In genomic region chr4:153259679-153260078, GRCh38 we compare ENCODE assay signal across 26 cellular contexts. TPM values are rescaled to one million over a fixed set of nuclear protein-coding genes. Genes with fewer than 3 reads are reported as not detected.
A peak's percentile ranks its signal among the peaks of the same experiment; 100 is the strongest.
DNase-seq lines count a peak whose midpoint lies in the region; ATAC-seq and TF ChIP-seq lines count a peak whose summit lies in the region.
"Had no signal": no experiment of that assay in that cellular context is flagged by ENCODE, and none has a peak within 500 bp of the region (broad histone marks: within the 10 kb centered on the region; RNA-seq: fewer than 3 reads in every experiment).

No MANE protein-coding gene starts in this region.

- H3K9me3 Mint-ChIP-seq in activated T-helper 17 cell treated with anti-CD3 and anti-CD28 coated beads, Interleukin-2, amount 50 U/mL, for 72 hours, result no peaks in the 10 kb centered on the region

- WGBS in SK-N-SH (ENCODE audit: low lambda C conversion rate), result 23% methylated on average over 4 of the region's 4 CpGs

- no peaks in the 10 kb centered on the region for H4K20me1 ChIP-seq in SK-N-SH (ENCODE audit: insufficient read depth)

- TF ChIP-seq EP300 in SK-N-SH (IDR thresholded peaks at IDR 0.05; ENCODE audit: borderline replicate concordance in 1 of 2, low read depth in 1 of 2, low read length in 1 of 2), result no peak

- H3K4me1 Mint-ChIP-seq in activated T-helper 17 cell treated with anti-CD3 and anti-CD28 coated beads, Interleukin-2, amount 50 U/mL, for 72 hours, result no peaks in the 10 kb centered on the region
- H3K4me1 Mint-ChIP-seq: activated CD4-positive, alpha-beta T cell treated with anti-CD3 and anti-CD28 coated beads for 36 hours; CD4-positive, alpha-beta memory T cell had no signal

- H3K27ac Mint-ChIP-seq in activated T-helper 17 cell treated with anti-CD3 and anti-CD28 coated beads, Interleukin-2, amount 50 U/mL, for 72 hours, result no peak overlapping the region
- H3K27ac Mint-ChIP-seq: activated CD4-positive, alpha-beta T cell treated with anti-CD3 and anti-CD28 coated beads for 36 hours; activated CD8-positive, alpha-beta T cell treated with anti-CD3 and anti-CD28 coated beads, Interleukin-2, amount 10 ng/mL, durations not matched to agents 7 days and 5 days; CD4-positive, alpha-beta memory T cell had no signal

- DNase-seq in SK-N-SH, result no peak
- DNase-seq in dorsolateral prefrontal cortex, result no peak
- no peak for DNase-seq in putamen (ENCODE audit: low spot score)
- no peak for DNase-seq in hypothalamus (lab: John Stamatoyannopoulos, UW)
- DNase-seq: 8988T; activated CD4-positive, alpha-beta T cell treated with anti-CD3 and anti-CD28 coated beads for 36 hours; activated effector memory CD4-positive, alpha-beta T cell treated with anti-CD3 and anti-CD28 coated beads, Interleukin-2, amount 50 U/mL, for 16 hours; activated T-cell treated with anti-CD3 and anti-CD28 coated beads for 4 hours; CD4-positive, alpha-beta memory T cell; cerebellar nuclear complex; head of caudate nucleus; left cardiac atrium; NCI-H1105 treated with DMSO at 0.1 percent for 48 hours; NCI-H1930; NCI-H69; sigmoid colon; stimulated activated naive CD4-positive, alpha-beta T cell; testis had no signal

- H3K9me3 ChIP-seq in SK-N-SH, result no peaks in the 10 kb centered on the region
- H3K9me3 ChIP-seq: prostate gland, testis had no signal

- H3K36me3 ChIP-seq in SK-N-SH (replicated peaks in 1 of 2; ENCODE audit: control insufficient read depth in 1 of 2, insufficient read depth in 2 of 2, low read length in 1 of 2), result no peaks in the 10 kb centered on the region
- H3K36me3 ChIP-seq: prostate gland, sigmoid colon had no signal

- no peak for TF ChIP-seq RAD21 in SK-N-SH (IDR thresholded peaks at IDR 0.05; ENCODE audit: low read length)

- peaks cover 51% of the 10 kb centered on the region for H3K79me2 ChIP-seq in SK-N-SH (ENCODE audit: insufficient read depth)

- POLR2A ChIA-PET in SK-N-SH (lab: Yijun Ruan, JAX), result no interaction called here

- CTCF ChIA-PET in SK-N-SH (lab: Yijun Ruan, JAX), result interaction anchor here (0.9 to 2.2 kb wide), 3 partner anchors 37 to 117 kb away, joined by 3 to 6 read pairs (median 4); no protein-coding TSS in a partner anchor

- peak overlapping the region; percentile 27; the same call in 1 of the 2 replicates for H3K9ac ChIP-seq in SK-N-SH

- TF ChIP-seq CTCF in SK-N-SH (IDR thresholded peaks at IDR 0.05), result no peak
- TF ChIP-seq CTCF in dorsolateral prefrontal cortex (IDR thresholded peaks at IDR 0.05 in 54 of 56, conservative IDR thresholded peaks at IDR 0.05 in 2 of 56; ENCODE audit: low read depth in 1 of 56, partially characterized antibody in 56 of 56), result peak in 1 of 56 donors; percentile 4

- no peaks in the 10 kb centered on the region for H3K9me2 ChIP-seq in SK-N-SH

- no peaks in the 10 kb centered on the region for H3K36me3 Mint-ChIP-seq in activated T-helper 17 cell treated with anti-CD3 and anti-CD28 coated beads, Interleukin-2, amount 50 U/mL, for 72 hours (ENCODE audit: low read depth)

- intact Hi-C loops in dorsolateral prefrontal cortex (cut with DNase I), result loop anchor here in 1 of 2 donors (5.0 kb wide), 1 partner anchor 42 kb away; no protein-coding TSS in a partner anchor

- no peak for ATAC-seq in SK-N-SH treated with all-trans-retinoic acid at 6 μM for 48 hours
- no peak for ATAC-seq in HG03139 (IDR thresholded peaks at IDR 0.05; ENCODE audit: unreplicated experiment)
- no peak for ATAC-seq in activated T-helper 17 cell treated with anti-CD3 and anti-CD28 coated beads, Interleukin-2, amount 50 U/mL, for 72 hours (replicated peaks)
- ATAC-seq: activated CD4-positive, alpha-beta T cell treated with anti-CD3 and anti-CD28 coated beads for 36 hours; activated CD8-positive, alpha-beta T cell treated with anti-CD3 and anti-CD28 coated beads, Interleukin-2, amount 10 ng/mL, durations not matched to agents 7 days and 5 days; K562 had no signal

- H3K27me3 ChIP-seq in SK-N-SH (ENCODE audit: insufficient read depth), result no peaks in the 10 kb centered on the region
- no peaks in the 10 kb centered on the region for H3K27me3 ChIP-seq in dorsolateral prefrontal cortex
- no peaks in the 10 kb centered on the region for H3K27me3 ChIP-seq in layer of hippocampus (ENCODE audit: control insufficient read depth, insufficient read depth, low read length)
- H3K27me3 ChIP-seq: sigmoid colon, testis had no signal

- peak overlapping the region; percentile 41 to 96; a peak in 3 of 4 replicates for H3K27ac ChIP-seq in SK-N-SH (ENCODE audit: low read depth in 2 of 2, low read length in 1 of 2)
- peak overlapping the region in 51 of 59 donors; percentile 3 to 92 (median 62) for H3K27ac ChIP-seq in dorsolateral prefrontal cortex
- peak overlapping the region; percentile 73 for H3K27ac ChIP-seq in layer of hippocampus (ENCODE audit: low read depth, low read length)
- H3K27ac ChIP-seq: epithelial cell of prostate, prostate gland, testis had no signal

- no peaks in the 10 kb centered on the region for H3K27me3 Mint-ChIP-seq in activated T-helper 17 cell treated with anti-CD3 and anti-CD28 coated beads, Interleukin-2, amount 50 U/mL, for 72 hours

- H2AFZ ChIP-seq in SK-N-SH (ENCODE audit: low read depth), result no peak overlapping the region

- H3K4me1 ChIP-seq in SK-N-SH (ENCODE audit: control insufficient read depth in 1 of 2, insufficient read depth in 2 of 2, low read depth in 1 of 2, low read length in 1 of 2), result peaks cover 21 to 37% of the 10 kb centered on the region in 2 experiments; a peak in 3 of 4 replicates
- H3K4me1 ChIP-seq: prostate gland had no signal

- H3K4me3 Mint-ChIP-seq in activated T-helper 17 cell treated with anti-CD3 and anti-CD28 coated beads, Interleukin-2, amount 50 U/mL, for 72 hours, result no peak overlapping the region
- H3K4me3 Mint-ChIP-seq: activated CD4-positive, alpha-beta T cell treated with anti-CD3 and anti-CD28 coated beads for 36 hours; activated CD8-positive, alpha-beta T cell treated with anti-CD3 and anti-CD28 coated beads, Interleukin-2, amount 10 ng/mL, durations not matched to agents 7 days and 5 days; CD4-positive, alpha-beta memory T cell had no signal

- H3K4me3 ChIP-seq in SK-N-SH (ENCODE audit: low read depth in 2 of 2, low read length in 1 of 2), result peak overlapping the region; percentile 0 to 12; a peak in 2 of 4 replicates
- peak overlapping the region; percentile 5 to 72 (median 60) for H3K4me3 ChIP-seq in dorsolateral prefrontal cortex
- H3K4me3 ChIP-seq: K562, prostate gland, sigmoid colon, testis had no signal

- peak overlapping the region; percentile 73 for H3K4me2 ChIP-seq in SK-N-SH

- peaks cover 11% of the 10 kb centered on the region for H3F3A ChIP-seq in SK-N-SH (replicated peaks; ENCODE audit: insufficient read depth)

TF ChIP-seq in SK-N-SH, 30 proteins besides CTCF, POLR2A, EP300 and RAD21 (continues in another document):
- TF ChIP-seq PBX3 (IDR thresholded peaks at IDR 0.05), result no peak
- no peak for TF ChIP-seq CHD2 (IDR thresholded peaks at IDR 0.05; ENCODE audit: low read length, partially characterized antibody)
- TF ChIP-seq FOXJ3 (CRISPR knock-in tag; IDR thresholded peaks at IDR 0.05), result no peak
- TF ChIP-seq, protein P1, sequence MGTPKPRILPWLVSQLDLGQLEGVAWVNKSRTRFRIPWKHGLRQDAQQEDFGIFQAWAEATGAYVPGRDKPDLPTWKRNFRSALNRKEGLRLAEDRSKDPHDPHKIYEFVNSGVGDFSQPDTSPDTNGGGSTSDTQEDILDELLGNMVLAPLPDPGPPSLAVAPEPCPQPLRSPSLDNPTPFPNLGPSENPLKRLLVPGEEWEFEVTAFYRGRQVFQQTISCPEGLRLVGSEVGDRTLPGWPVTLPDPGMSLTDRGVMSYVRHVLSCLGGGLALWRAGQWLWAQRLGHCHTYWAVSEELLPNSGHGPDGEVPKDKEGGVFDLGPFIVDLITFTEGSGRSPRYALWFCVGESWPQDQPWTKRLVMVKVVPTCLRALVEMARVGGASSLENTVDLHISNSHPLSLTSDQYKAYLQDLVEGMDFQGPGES (IDR thresholded peaks at IDR 0.05; ENCODE audit: low read depth, low read length), result no peak
- TF ChIP-seq SMC3 (IDR thresholded peaks at IDR 0.05; ENCODE audit: low read depth, low read length), result no peak

TF ChIP-seq in SK-N-SH treated with all-trans-retinoic acid at 6 μM for 48 hours, 23 proteins besides CTCF, POLR2A, EP300 and RAD21:
- TF ChIP-seq CSDC2 (CRISPR knock-in tag; IDR thresholded peaks at IDR 0.05), result no peak

RNA-seq across cellular contexts. Expression of gene TRIM2, which starts 55.4 kb away (rescaled TPM):
- 16.4 and 21.2 TPM in 2 replicates for polyA plus RNA-seq in SK-N-SH (2012; rRNA removed)
- polyA plus RNA-seq in SK-N-SH (2012; cell fraction: cytosol; rRNA removed), result 13.7 and 16.3 TPM in 2 replicates
- 21.6 and 24.9 TPM in 2 replicates for polyA plus RNA-seq in SK-N-SH (2012; cell fraction: nucleus; rRNA removed)
- total RNA-seq in dorsolateral prefrontal cortex, result 100 to 1,000 TPM; 287 to 703 (median 456) TPM
- total RNA-seq in activated T-helper 17 cell treated with anti-CD3 and anti-CD28 coated beads, Interleukin-2, amount 50 U/mL, for 72 hours, result 1 to 10 TPM; 1.0 to 1.6 TPM

Comparison
In these comparisons a context has a peak if more than half of its experiments do, and no peak if none do; other contexts are left out.
1. RNA of gene TRIM2, which starts 55.4 kb away (total RNA-seq): 287 to 703 TPM in dorsolateral prefrontal cortex; 1.0 to 1.6 TPM in activated T-helper 17 cell treated with anti-CD3 and anti-CD28 coated beads, Interleukin-2, amount 50 U/mL, for 72 hours; every median in the first group is over 100 times any median in the second.
2. Peak in every context shown above with its lines, with median percentiles within 50 percentile points of each other: H3K27ac ChIP-seq.